In the genomic region with DNA sequence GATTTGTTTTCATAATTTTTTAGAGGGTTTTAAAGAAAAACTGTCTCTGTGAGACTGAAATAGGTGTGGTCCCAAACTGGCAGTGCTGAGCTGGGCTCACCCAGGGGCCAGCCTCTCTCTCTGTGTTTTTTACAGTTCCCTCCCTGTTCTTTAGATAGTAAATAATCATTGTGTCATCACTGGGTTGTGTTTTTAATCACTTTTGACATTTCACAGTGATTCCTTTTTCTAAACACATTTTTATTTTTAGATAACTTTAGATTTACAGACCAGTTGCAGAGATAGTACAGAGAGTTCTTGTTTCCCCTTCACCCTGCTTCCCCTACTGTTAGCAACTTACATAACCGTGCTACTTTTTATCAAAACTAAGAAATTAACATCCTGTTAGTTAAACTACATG, we compare ENCODE assay signal across 13 cellular contexts. TPM values are rescaled to one million over a fixed set of nuclear protein-coding genes. Genes with fewer than 3 reads are reported as not detected.
DNase-seq lines count a peak whose midpoint lies in the region; TF ChIP-seq lines count a peak whose summit lies in the region.
"Had no signal": no experiment of that assay in that cellular context is flagged by ENCODE, and none has a peak within 500 bp of the region (broad histone marks: within the 10 kb centered on the region; RNA-seq: fewer than 3 reads in every experiment).

No MANE protein-coding gene starts in this region.

- H3K27me3 Mint-ChIP-seq in HFFc6 (ENCODE audit: insufficient read depth) = no peaks in the 10 kb centered on the region; the same call in 1 of the 2 replicates
- H3K27me3 Mint-ChIP-seq in mesothelial cell of epicardium (ENCODE audit: low read depth) = no peaks in the 10 kb centered on the region

- DNase-seq in HFFc6 (no peak), mammary epithelial cell (no peak), mesothelial cell of epicardium (ENCODE audit: low spot score in 2 of 2, unreplicated experiment in 2 of 2) (no peak), testis (no peak), GM13976 (ENCODE audit: low spot score) (no peak), dedifferentiated amniotic fluid mesenchymal stem cell (ENCODE audit: extremely low spot score) (no peak), dermis blood vessel endothelial cell (no peak), H7 (no peak)
- DNase-seq: activated CD4-positive, alpha-beta T cell treated with anti-CD3 and anti-CD28 coated beads, Interleukin-2, amount 50 U/mL, for 48 hours; AML-193; amniotic stem cell; NCI-H82; T-helper 9 cell had no signal

- H3K4me2 ChIP-seq in mammary epithelial cell (ENCODE audit: insufficient read depth, low read depth, low read length) = no peak overlapping the region

- H3K9ac ChIP-seq in mammary epithelial cell (ENCODE audit: insufficient read depth, low read length) = no peak overlapping the region

- TF ChIP-seq CTCF in HFFc6 (IDR thresholded peaks at IDR 0.05) = no peak
- TF ChIP-seq CTCF in mammary epithelial cell (conservative IDR thresholded peaks at IDR 0.05 in 1 of 2, IDR thresholded peaks at IDR 0.05 in 1 of 2; ENCODE audit: extremely low read depth in 1 of 2, insufficient read depth in 1 of 2, low read depth in 1 of 2, low read length in 2 of 2) = no peak
- no peak for TF ChIP-seq CTCF in mesothelial cell of epicardium (IDR thresholded peaks at IDR 0.05; ENCODE audit: unreplicated experiment)
- no peak for TF ChIP-seq CTCF in testis (IDR thresholded peaks at IDR 0.05)
- TF ChIP-seq CTCF in GM13976 (IDR thresholded peaks at IDR 0.05; ENCODE audit: borderline replicate concordance, control extremely low read depth, extremely low read depth, insufficient read depth, missing control alignments) = no peak

- H3K27ac Mint-ChIP-seq in HFFc6 (peak overlapping the region; percentile 90), mesothelial cell of epicardium (peak overlapping the region; percentile 28)

- H3K36me3 Mint-ChIP-seq in HFFc6 (ENCODE audit: low read depth) (peaks cover 60% of the 10 kb centered on the region), mesothelial cell of epicardium (peaks cover 3% of the 10 kb centered on the region)

- no peaks in the 10 kb centered on the region for H3K9me3 ChIP-seq in mammary epithelial cell (replicated peaks; ENCODE audit: insufficient read depth, low read length)
- H3K9me3 ChIP-seq in testis = no peaks in the 10 kb centered on the region

- H3K36me3 ChIP-seq in mammary epithelial cell (ENCODE audit: insufficient read depth, low read length) = no peaks in the 10 kb centered on the region
- H3K36me3 ChIP-seq in testis (ENCODE audit: low read depth, missing control alignments) = no peaks in the 10 kb centered on the region
- H3K36me3 ChIP-seq in H7 (replicated peaks; ENCODE audit: control insufficient read depth, insufficient read depth, low read length) = no peaks in the 10 kb centered on the region

- 100% methylated on average over 1 of the region's 1 CpG for WGBS in mammary epithelial cell (ENCODE audit: low coverage, missing lambda C conversion rate)
- 24 to 40% methylated on average over 1 of the region's 1 CpG for WGBS in testis, 2 donors

- H4K20me1 ChIP-seq in mammary epithelial cell (ENCODE audit: insufficient read depth, low read length) = no peaks in the 10 kb centered on the region

- H3K4me1 ChIP-seq in mammary epithelial cell (ENCODE audit: insufficient read depth, low read length) (peaks cover 6% of the 10 kb centered on the region), testis (peaks cover 16% of the 10 kb centered on the region)

- BruUV-seq in mammary epithelial cell (replicated peaks; lab: Mats Ljungman, UMichigan) = no TSS peak

- H3K79me2 ChIP-seq in mammary epithelial cell (ENCODE audit: insufficient read depth, low read length) = no peaks in the 10 kb centered on the region

- H3K27me3 ChIP-seq in mammary epithelial cell (ENCODE audit: insufficient read depth, low read length) (no peaks in the 10 kb centered on the region), testis (no peaks in the 10 kb centered on the region), H7 (ENCODE audit: control insufficient read depth, insufficient read depth, low read length) (no peaks in the 10 kb centered on the region)

- CTCF ChIA-PET in mammary epithelial cell (lab: Charles Lee; ENCODE audit: low non-redundant PET) = no interaction called here

- H3K4me3 Mint-ChIP-seq in HFFc6 (peak overlapping the region; percentile 75), mesothelial cell of epicardium (no peak overlapping the region)

- no peak overlapping the region for H3K27ac ChIP-seq in mammary epithelial cell (ENCODE audit: insufficient read depth, low read depth, low read length)
- peak overlapping the region; percentile 4 for H3K27ac ChIP-seq in testis

- no peak for TF ChIP-seq POLR2A in testis (IDR thresholded peaks at IDR 0.05)

- no peak overlapping the region for H3K4me3 ChIP-seq in mammary epithelial cell (replicated peaks in 1 of 3; ENCODE audit: insufficient read depth in 1 of 3, low read depth in 2 of 3, low read length in 3 of 3)
- H3K4me3 ChIP-seq in testis = no peak overlapping the region
- H3K4me3 ChIP-seq in H7 (ENCODE audit: insufficient read depth, low read depth, low read length) = no peak overlapping the region

- peak overlapping the region; percentile 50 for H2AFZ ChIP-seq in mammary epithelial cell (ENCODE audit: low read depth, low read length)

- intact Hi-C loops in mammary epithelial cell (cut with micrococcal nuclease) (no loop called here), testis (cut with DNase I; ENCODE audit: low total_unique reads) (no loop called here)

- peaks cover 77% of the 10 kb centered on the region for H3K4me1 Mint-ChIP-seq in HFFc6 (ENCODE audit: low read depth)
- H3K4me1 Mint-ChIP-seq in mesothelial cell of epicardium = peaks cover 42% of the 10 kb centered on the region

- dilution Hi-C loops in mammary epithelial cell (cut with HindIII; ENCODE audit: low sequenced_read_pairs) = no loop called here

- H3K9me3 Mint-ChIP-seq in HFFc6 (no peaks in the 10 kb centered on the region), mesothelial cell of epicardium (no peaks in the 10 kb centered on the region)

- in situ Hi-C loops in mammary epithelial cell (cut with MboI; ENCODE audit: low sequenced_read_pairs in 2 of 2) (no loop called here), GM13976 (cut with MboI; ENCODE audit: low sequenced_read_pairs, unreplicated experiment) (no loop called here)

RNA-seq across cellular contexts. Expression of gene MAP1B, which starts 44.4 kb away (rescaled TPM):
- 100 to 1,000 TPM; 164 to 272 (median 235) TPM for total RNA-seq in HFFc6 (2021; fragmentation: NEBNext Ultra II Directional; extraction: Animal tissue kit (Norgen Biotek cat#: 25700))
- total RNA-seq in mammary epithelial cell (100 to 1,000 TPM in 1 of 2 donors, 10 to 100 TPM in 1; 30.8 to 103 TPM), mesothelial cell of epicardium (60.8 to 61.2 TPM (median 61.0 TPM) in 3 replicates), testis (100 to 1,000 TPM; 431 to 584 TPM), dermis blood vessel endothelial cell (134 and 182 TPM in 2 replicates)
- polyA plus RNA-seq in mammary epithelial cell (4.0 TPM), testis (ENCODE audit: insufficient read depth, low read depth, low replicate concordance) (20.1 TPM)
- 23.7 TPM for polyA minus RNA-seq in mammary epithelial cell
- 31.1 and 41.4 TPM in 2 replicates for total RNA-seq in H7 (2014; rRNA removed; shearing (Covaris generic))
